In genomic region chr1:76627498-76627897, GRCh38 we compare ENCODE assay signal across 2 cellular contexts.
TF ChIP-seq lines count a peak whose summit lies in the region.

No MANE protein-coding gene starts in this region.

TF ChIP-seq in A549, 52 proteins besides CTCF, POLR2A, EP300 and RAD21:
- no peak for TF ChIP-seq CEBPB (IDR thresholded peaks at IDR 0.05)
- TF ChIP-seq MAFK (IDR thresholded peaks at IDR 0.05; ENCODE audit: partially characterized antibody), result peak; percentile 82
- TF ChIP-seq NFE2L2 (conservative IDR thresholded peaks at IDR 0.05; ENCODE audit: low read length), result no peak
- TF ChIP-seq SMC3 (IDR thresholded peaks at IDR 0.05), result no peak

TF ChIP-seq in H1, 55 proteins besides CTCF, POLR2A, EP300 and RAD21:
- TF ChIP-seq TAF1 (IDR thresholded peaks at IDR 0.05; ENCODE audit: low read depth, low read length) (no peak), MAFK (IDR thresholded peaks at IDR 0.05; ENCODE audit: low read depth, low read length) (peak; percentile 53; the same call in 1 of the 2 replicates), JUND (IDR thresholded peaks at IDR 0.05; ENCODE audit: low read length) (no peak)
